ENCODE assay signal across 23 cellular contexts in the genomic region with DNA sequence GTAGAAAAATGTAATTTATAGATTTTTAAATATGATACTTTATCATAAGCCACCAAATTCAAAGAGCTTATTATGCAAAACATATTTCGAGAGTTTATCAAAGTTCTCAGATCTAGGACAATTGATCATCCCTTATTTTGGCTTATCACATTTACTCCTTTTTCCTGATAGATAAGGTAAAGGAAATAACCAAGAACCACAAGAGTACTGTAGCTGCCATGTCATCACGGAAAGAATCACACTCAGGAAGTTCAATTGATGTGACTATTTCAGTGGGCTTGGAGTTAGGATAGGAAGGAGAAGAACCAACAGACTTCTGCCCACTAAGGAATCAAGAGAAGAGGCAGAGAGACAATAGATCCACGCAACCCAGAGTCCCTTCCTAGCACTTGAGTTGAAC.
DNase-seq lines count a peak whose midpoint lies in the region; ATAC-seq, FAIRE-seq and TF ChIP-seq lines count a peak whose summit lies in the region.
"Had no signal": no experiment of that assay in that cellular context is flagged by ENCODE, and none has a peak within 500 bp of the region (broad histone marks: within the 10 kb centered on the region; RNA-seq: fewer than 3 reads in every experiment).

No MANE protein-coding gene starts in this region.

- H3K4me3 ChIP-seq in mammary epithelial cell (replicated peaks in 1 of 3; ENCODE audit: insufficient read depth in 1 of 3, low read depth in 2 of 3, low read length in 3 of 3) (no peak overlapping the region), breast epithelium (no peak overlapping the region), endothelial cell of umbilical vein (replicated peaks in 1 of 3; ENCODE audit: insufficient read depth in 1 of 3, low read depth in 1 of 3, low read length in 3 of 3) (no peak overlapping the region)
- H3K4me3 ChIP-seq: A549, HAP-1, Peyer's patch had no signal

- no peak for ATAC-seq in foreskin keratinocyte
- ATAC-seq in activated T-helper 17 cell treated with anti-CD3 and anti-CD28 coated beads, Interleukin-2, amount 50 U/mL, for 72 hours (replicated peaks) = no peak
- ATAC-seq: A549, HepG2 had no signal

- H3K36me3 ChIP-seq in mammary epithelial cell (ENCODE audit: insufficient read depth, low read length) (no peaks in the 10 kb centered on the region), breast epithelium (no peaks in the 10 kb centered on the region), endothelial cell of umbilical vein (ENCODE audit: control insufficient read depth in 2 of 2, extremely low read depth in 1 of 2, insufficient read depth in 2 of 2, low read length in 2 of 2) (no peaks in the 10 kb centered on the region)
- H3K36me3 ChIP-seq: HAP-1, Peyer's patch had no signal

- BruUV-seq in mammary epithelial cell (replicated peaks; lab: Mats Ljungman, UMichigan) (no TSS peak), endothelial cell of umbilical vein (replicated peaks; lab: Mats Ljungman, UMichigan) (no TSS peak)

- TF ChIP-seq POLR2A in breast epithelium (IDR thresholded peaks at IDR 0.05) (no peak), endothelial cell of umbilical vein (IDR thresholded peaks at IDR 0.05; ENCODE audit: low read depth, low read length) (no peak)

- peaks cover 8% of the 10 kb centered on the region for H3K27me3 Mint-ChIP-seq in activated T-helper 17 cell treated with anti-CD3 and anti-CD28 coated beads, Interleukin-2, amount 50 U/mL, for 72 hours
- H3K27me3 Mint-ChIP-seq: B cell; CD4-positive, CD25-positive, alpha-beta regulatory T cell had no signal

- H3K4me2 ChIP-seq in mammary epithelial cell (ENCODE audit: insufficient read depth, low read depth, low read length) (no peak overlapping the region), endothelial cell of umbilical vein (ENCODE audit: insufficient read depth, low read length) (no peak overlapping the region)
- H3K4me2 ChIP-seq: A549 had no signal

- CTCF ChIA-PET in mammary epithelial cell (lab: Charles Lee; ENCODE audit: low non-redundant PET) (no interaction called here), endothelial cell of umbilical vein (lab: Charles Lee) (interaction anchor here (5.8 kb wide), 1 partner anchor 27 kb away, joined by 31 read pairs; no protein-coding TSS in a partner anchor)

- POLR2A ChIA-PET in endothelial cell of umbilical vein (lab: Charles Lee) = no interaction called here

- no peak for TF ChIP-seq CTCF in mammary epithelial cell (conservative IDR thresholded peaks at IDR 0.05 in 1 of 2, IDR thresholded peaks at IDR 0.05 in 1 of 2; ENCODE audit: extremely low read depth in 1 of 2, insufficient read depth in 1 of 2, low read depth in 1 of 2, low read length in 2 of 2)
- no peak for TF ChIP-seq CTCF in breast epithelium (IDR thresholded peaks at IDR 0.05)
- no peak for TF ChIP-seq CTCF in endothelial cell of umbilical vein (IDR thresholded peaks at IDR 0.05; ENCODE audit: extremely low read depth in 1 of 2, insufficient read depth in 1 of 2, low read depth in 1 of 2, low read length in 2 of 2)
- no peak for TF ChIP-seq CTCF in foreskin keratinocyte (conservative IDR thresholded peaks at IDR 0.05)

- H4K20me1 ChIP-seq in mammary epithelial cell (ENCODE audit: insufficient read depth, low read length) (no peaks in the 10 kb centered on the region), endothelial cell of umbilical vein (replicated peaks; ENCODE audit: control insufficient read depth, extremely low read depth, insufficient read depth, low read length) (no peaks in the 10 kb centered on the region)

- H3K9ac ChIP-seq in mammary epithelial cell (ENCODE audit: insufficient read depth, low read length) (no peak overlapping the region), endothelial cell of umbilical vein (replicated peaks; ENCODE audit: extremely low read depth, insufficient read depth, low read length) (no peak overlapping the region)

- H3K27ac ChIP-seq in mammary epithelial cell (ENCODE audit: insufficient read depth, low read depth, low read length) = no peak overlapping the region
- no peak overlapping the region for H3K27ac ChIP-seq in breast epithelium
- no peak overlapping the region for H3K27ac ChIP-seq in endothelial cell of umbilical vein (ENCODE audit: insufficient read depth, low read depth, low read length)
- H3K27ac ChIP-seq in foreskin keratinocyte = no peak overlapping the region
- H3K27ac ChIP-seq: A549, HL-60, Peyer's patch had no signal

- FAIRE-seq in endothelial cell of umbilical vein (lab: Jason Lieb, UNC) = no peak
- FAIRE-seq: A549, GM12891, HepG2 had no signal

- no peaks in the 10 kb centered on the region for H3K36me3 Mint-ChIP-seq in activated T-helper 17 cell treated with anti-CD3 and anti-CD28 coated beads, Interleukin-2, amount 50 U/mL, for 72 hours (ENCODE audit: low read depth)
- H3K36me3 Mint-ChIP-seq: CD4-positive, CD25-positive, alpha-beta regulatory T cell had no signal

- dilution Hi-C loops in mammary epithelial cell (cut with HindIII; ENCODE audit: low sequenced_read_pairs) (no loop called here), endothelial cell of umbilical vein (cut with MboI; ENCODE audit: extremely low pct_ligation_motif_present, low sequenced_read_pairs) (no loop called here)

- H2AFZ ChIP-seq in mammary epithelial cell (ENCODE audit: low read depth, low read length) (peak overlapping the region; percentile 7), endothelial cell of umbilical vein (ENCODE audit: low read depth, low read length) (no peak overlapping the region)

- H3K27ac Mint-ChIP-seq in activated T-helper 17 cell treated with anti-CD3 and anti-CD28 coated beads, Interleukin-2, amount 50 U/mL, for 72 hours = no peak overlapping the region
- H3K27ac Mint-ChIP-seq: B cell; CD4-positive, CD25-positive, alpha-beta regulatory T cell had no signal

- H3K4me1 ChIP-seq in mammary epithelial cell (ENCODE audit: insufficient read depth, low read length) (peaks cover 13% of the 10 kb centered on the region), breast epithelium (no peaks in the 10 kb centered on the region), endothelial cell of umbilical vein (ENCODE audit: control insufficient read depth, extremely low read depth, insufficient read depth, low read length) (peaks cover 4% of the 10 kb centered on the region), foreskin keratinocyte (no peaks in the 10 kb centered on the region)
- H3K4me1 ChIP-seq: A549, Caco-2, Peyer's patch had no signal

- no peak overlapping the region for H3K4me3 Mint-ChIP-seq in activated T-helper 17 cell treated with anti-CD3 and anti-CD28 coated beads, Interleukin-2, amount 50 U/mL, for 72 hours
- H3K4me3 Mint-ChIP-seq: B cell; CD4-positive, CD25-positive, alpha-beta regulatory T cell had no signal

- H3K9me1 ChIP-seq in endothelial cell of umbilical vein (replicated peaks; ENCODE audit: control insufficient read depth, extremely low read depth, insufficient read depth, low read length) = no peaks in the 10 kb centered on the region

- in situ Hi-C loops in mammary epithelial cell (cut with MboI; ENCODE audit: low sequenced_read_pairs in 2 of 2) = no loop called here

- 96% methylated on average over 2 of the region's 3 CpGs for WGBS in mammary epithelial cell (ENCODE audit: low coverage, missing lambda C conversion rate)

- H3K79me2 ChIP-seq in mammary epithelial cell (ENCODE audit: insufficient read depth, low read length) (no peaks in the 10 kb centered on the region), endothelial cell of umbilical vein (ENCODE audit: control insufficient read depth, insufficient read depth, low read length) (no peaks in the 10 kb centered on the region)

- H3K27me3 ChIP-seq in mammary epithelial cell (ENCODE audit: insufficient read depth, low read length) (no peaks in the 10 kb centered on the region), breast epithelium (no peaks in the 10 kb centered on the region), endothelial cell of umbilical vein (ENCODE audit: control insufficient read depth in 2 of 2, insufficient read depth in 2 of 2, low read length in 2 of 2) (no peaks in the 10 kb centered on the region), foreskin keratinocyte (no peaks in the 10 kb centered on the region)
- H3K27me3 ChIP-seq: Peyer's patch had no signal

- no peaks in the 10 kb centered on the region for H3K9me3 Mint-ChIP-seq in activated T-helper 17 cell treated with anti-CD3 and anti-CD28 coated beads, Interleukin-2, amount 50 U/mL, for 72 hours

- H3K9me3 ChIP-seq in mammary epithelial cell (replicated peaks; ENCODE audit: insufficient read depth, low read length) = no peaks in the 10 kb centered on the region
- H3K9me3 ChIP-seq in breast epithelium = no peaks in the 10 kb centered on the region
- H3K9me3 ChIP-seq in endothelial cell of umbilical vein (replicated peaks; ENCODE audit: control insufficient read depth, insufficient read depth, low read length) = no peaks in the 10 kb centered on the region
- H3K9me3 ChIP-seq: A549, Caco-2, HAP-1, Peyer's patch had no signal

- DNase-seq in mammary epithelial cell (no peak), breast epithelium (ENCODE audit: low spot score in 2 of 2) (no peak), UCSD-AML1 (lab: John Stamatoyannopoulos, UW; ENCODE audit: unreplicated experiment) (peak; percentile 12), endothelial cell of umbilical vein (ENCODE audit: low read depth, low spot score) (peak; percentile 18), foreskin keratinocyte (no peak), NCI-H1417 (lab: John Stamatoyannopoulos, UW) (no peak), cerebellar cortex (ENCODE audit: low spot score) (no peak)
- DNase-seq: Caco-2; CD4-positive, CD25-positive, alpha-beta regulatory T cell; DMS 273 treated with DMSO at 0.1 percent for 48 hours; DND-41; KG1; NCI-H1694 treated with DMSO at 0.1 percent for 48 hours; NCI-H524; NCI-H774; Peyer's patch had no signal

- intact Hi-C loops in mammary epithelial cell (cut with micrococcal nuclease) = loop anchor here (1.0 kb wide), 1 partner anchor 31 kb away; no protein-coding TSS in a partner anchor
- intact Hi-C loops in breast epithelium (cut with DNase I; ENCODE audit: low total_unique reads) = no loop called here
- intact Hi-C loops in endothelial cell of umbilical vein (cut with micrococcal nuclease) = no loop called here

- no peaks in the 10 kb centered on the region for H3K4me1 Mint-ChIP-seq in activated T-helper 17 cell treated with anti-CD3 and anti-CD28 coated beads, Interleukin-2, amount 50 U/mL, for 72 hours
- H3K4me1 Mint-ChIP-seq: B cell; CD4-positive, CD25-positive, alpha-beta regulatory T cell had no signal

TF ChIP-seq in endothelial cell of umbilical vein, 7 proteins besides CTCF, POLR2A, EP300 and RAD21:
- TF ChIP-seq GATA2 (IDR thresholded peaks at IDR 0.05; ENCODE audit: insufficient read depth, insufficient read length, low read depth, low read length) (peak; percentile 96), EZH2 (IDR thresholded peaks at IDR 0.05; ENCODE audit: borderline replicate concordance, low read depth, low read length, severe bottlenecking) (no peak), FOS (IDR thresholded peaks at IDR 0.05; ENCODE audit: borderline replicate concordance, insufficient read depth, low read length) (peak; percentile 63)

Comparison
In these comparisons a context has a peak if more than half of its experiments do, and no peak if none do; other contexts are left out.
1. DNase-seq: peak in UCSD-AML1 (single experiment) and endothelial cell of umbilical vein (single experiment); none in mammary epithelial cell (single experiment), breast epithelium (0 of 2), foreskin keratinocyte (0 of 2), NCI-H1417 (0 of 3) and cerebellar cortex (single experiment).